ENCODE assay signal across 8 cellular contexts in the genomic region with DNA sequence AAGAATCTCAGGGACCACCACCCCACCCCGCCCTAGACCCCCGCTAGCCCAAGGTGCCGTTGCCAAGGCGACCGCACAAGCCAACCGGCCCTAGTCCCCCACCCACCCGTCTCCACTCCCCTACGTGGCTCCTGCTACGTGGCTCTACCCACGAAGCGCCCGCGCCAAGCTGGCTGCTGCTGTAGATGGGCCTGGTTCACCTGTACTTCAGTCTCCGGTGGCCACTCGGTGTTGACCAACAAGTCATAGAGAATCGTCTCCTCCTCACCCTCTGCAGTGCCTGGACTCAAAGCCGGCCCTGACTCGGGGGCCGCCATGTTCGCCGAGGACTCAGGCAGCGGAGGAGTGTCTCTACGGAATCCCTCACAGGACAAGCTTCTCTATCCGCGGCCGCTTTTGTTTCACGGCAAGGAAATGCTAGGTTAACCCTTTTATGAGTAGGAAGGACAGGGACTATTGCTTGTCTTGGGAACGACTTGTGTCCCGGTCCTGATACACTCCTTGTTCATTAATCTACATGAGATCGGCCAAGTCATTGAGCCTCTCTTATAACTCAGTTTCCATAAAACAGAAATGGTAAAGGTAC. TPM values are rescaled to one million over a fixed set of nuclear protein-coding genes. Genes with fewer than 3 reads are reported as not detected.
DNase-seq lines count a peak whose midpoint lies in the region; ATAC-seq, FAIRE-seq and TF ChIP-seq lines count a peak whose summit lies in the region.

A gene (minus strand): TSS at position 347 of the 586 bp plus-strand sequence. CDS start 30 bp downstream, at position 317.

- H3K4me1 Mint-ChIP-seq in nephron progenitor cell = peaks cover 66% of the 10 kb centered on the region
- H3K4me1 Mint-ChIP-seq in stimulated activated naive CD8-positive, alpha-beta T cell treated with anti-CD3 and anti-CD28 coated beads, Interleukin-15, amount 100 ng/mL, for 72 hours = peaks cover 44% of the 10 kb centered on the region

- ATAC-seq in stimulated activated naive CD8-positive, alpha-beta T cell treated with anti-CD3 and anti-CD28 coated beads, Interleukin-15, amount 100 ng/mL, for 72 hours = peak; percentile 90

- TF ChIP-seq POLR2A in H54 (IDR thresholded peaks at IDR 0.05; ENCODE audit: low read depth, low read length) = peak; percentile 71

- DNase-seq in ELR (ENCODE audit: low read depth) (peak; percentile 88), H54 (ENCODE audit: insufficient read length, low spot score) (peak; percentile 53), SIG-M5 (lab: John Stamatoyannopoulos, UW) (peak; percentile 58), activated gamma-delta T cell (lab: John Stamatoyannopoulos, UW) (peak; percentile 19), fibroblast of villous mesenchyme (ENCODE audit: low read depth) (peak; percentile 89), nephron progenitor cell (peak; percentile 76)
- peak; percentile 62 to 74 for DNase-seq in stimulated activated naive CD8-positive, alpha-beta T cell treated with anti-CD3 and anti-CD28 coated beads, Interleukin-15, amount 100 ng/mL, for 72 hours

- peaks cover 52% of the 10 kb centered on the region for H3K4me1 ChIP-seq in Loucy (ENCODE audit: insufficient read depth, low read length, poor library complexity, severe bottlenecking)

- H3K4me3 ChIP-seq in Loucy (ENCODE audit: low read length, poor library complexity, severe bottlenecking) (peak within 1 kb of the TSS; percentile 86), fibroblast of villous mesenchyme (ENCODE audit: low read depth, low read length) (peak within 1 kb of the TSS; percentile 99)

- H3K9me3 ChIP-seq in Loucy (ENCODE audit: insufficient read depth, low read depth, low read length) = no peaks in the 10 kb centered on the region

- TF ChIP-seq CTCF in Loucy (conservative IDR thresholded peaks at IDR 0.05; ENCODE audit: low read length) (no peak), fibroblast of villous mesenchyme (IDR thresholded peaks at IDR 0.05; ENCODE audit: insufficient read depth, low read depth, low read length) (no peak), nephron progenitor cell (IDR thresholded peaks at IDR 0.05) (no peak)

- H4K20me1 ChIP-seq in Loucy (ENCODE audit: insufficient read depth, low read length, poor library complexity, severe bottlenecking) = no peaks in the 10 kb centered on the region

- peak within 1 kb of the TSS; percentile 99 for H3K27ac Mint-ChIP-seq in nephron progenitor cell
- H3K27ac Mint-ChIP-seq in stimulated activated naive CD8-positive, alpha-beta T cell treated with anti-CD3 and anti-CD28 coated beads, Interleukin-15, amount 100 ng/mL, for 72 hours = peak within 1 kb of the TSS; percentile 92 to 95

- no peaks in the 10 kb centered on the region for H3K27me3 ChIP-seq in Loucy (ENCODE audit: insufficient read depth, low read length, poor library complexity, severe bottlenecking)

- peak within 1 kb of the TSS; percentile 95 for H3K4me2 ChIP-seq in Loucy (ENCODE audit: low read depth, low read length, poor library complexity, severe bottlenecking)

- H3K4me3 Mint-ChIP-seq in nephron progenitor cell = peak within 1 kb of the TSS; percentile 98
- peak within 1 kb of the TSS; percentile 98 for H3K4me3 Mint-ChIP-seq in stimulated activated naive CD8-positive, alpha-beta T cell treated with anti-CD3 and anti-CD28 coated beads, Interleukin-15, amount 100 ng/mL, for 72 hours

- no peak for FAIRE-seq in H54 (lab: Jason Lieb, UNC)

- H3K36me3 ChIP-seq in Loucy (ENCODE audit: insufficient read depth, low read length) = no peaks in the 10 kb centered on the region

- H3K79me2 ChIP-seq in Loucy (ENCODE audit: insufficient read depth, low read length) = peaks cover 46% of the 10 kb centered on the region

- peaks cover 2% of the 10 kb centered on the region for H3K36me3 Mint-ChIP-seq in nephron progenitor cell (ENCODE audit: low read depth)

- peak within 1 kb of the TSS; percentile 97 for H2AFZ ChIP-seq in Loucy (ENCODE audit: low read length)

- H3K9ac ChIP-seq in Loucy (ENCODE audit: low read depth, low read length, poor library complexity, severe bottlenecking) = peak within 1 kb of the TSS; percentile 82

- H3K9me3 Mint-ChIP-seq in nephron progenitor cell = no peaks in the 10 kb centered on the region
- H3K9me3 Mint-ChIP-seq in stimulated activated naive CD8-positive, alpha-beta T cell treated with anti-CD3 and anti-CD28 coated beads, Interleukin-15, amount 100 ng/mL, for 72 hours = peaks cover 0 to 4% of the 10 kb centered on the region in 2 donors

- no peaks in the 10 kb centered on the region for H3K9me2 ChIP-seq in Loucy (replicated peaks; ENCODE audit: low read depth, low read length)

- peaks cover 3% of the 10 kb centered on the region; the same call in 1 of the 2 replicates for H3F3A ChIP-seq in Loucy (ENCODE audit: low read depth)

- H3K27me3 Mint-ChIP-seq in nephron progenitor cell (ENCODE audit: low read depth, poor library complexity) = peaks cover 5% of the 10 kb centered on the region
- no peaks in the 10 kb centered on the region for H3K27me3 Mint-ChIP-seq in stimulated activated naive CD8-positive, alpha-beta T cell treated with anti-CD3 and anti-CD28 coated beads, Interleukin-15, amount 100 ng/mL, for 72 hours

RNA-seq across cellular contexts. Expression of the gene that starts here (rescaled TPM):
- 81.8 and 109 TPM in 2 replicates for total RNA-seq in fibroblast of villous mesenchyme

Comparison
In these comparisons a context has a peak if more than half of its experiments do, and no peak if none do; other contexts are left out.
1. Peak in every context shown above with its lines: DNase-seq, ATAC-seq and H3K4me3 ChIP-seq.
2. DNase-seq: peak in every context shown above with its lines; median percentile 89 in fibroblast of villous mesenchyme; 88 in ELR; 76 in nephron progenitor cell; 68 in stimulated activated naive CD8-positive, alpha-beta T cell treated with anti-CD3 and anti-CD28 coated beads, Interleukin-15, amount 100 ng/mL, for 72 hours; 58 in SIG-M5; 53 in H54; 19 in activated gamma-delta T cell.